Comparison of ENCODE assay signal across 8 cellular contexts in the genomic region with DNA sequence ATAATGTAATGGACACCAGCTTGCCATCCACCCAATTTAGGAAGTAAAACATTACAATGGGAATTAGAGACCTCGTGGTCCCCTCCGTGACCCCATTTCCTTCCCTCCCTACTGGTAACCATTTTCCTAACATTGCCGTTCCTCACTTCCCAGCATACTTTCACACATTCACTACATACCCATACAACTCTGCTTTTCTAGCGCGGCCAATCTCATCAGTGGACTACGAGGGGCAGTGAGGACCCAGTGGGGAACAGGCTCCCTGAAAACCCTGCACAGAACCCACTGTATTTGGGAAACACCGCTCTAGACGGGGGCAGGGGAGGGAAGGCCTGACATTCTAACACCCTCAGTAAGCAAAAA. TPM values are rescaled to one million over a fixed set of nuclear protein-coding genes. Genes with fewer than 3 reads are reported as not detected.
DNase-seq lines count a peak whose midpoint lies in the region; ATAC-seq, FAIRE-seq and TF ChIP-seq lines count a peak whose summit lies in the region.

No MANE protein-coding gene starts in this region.

- POLR2A ChIA-PET in AG04449 (lab: Yijun Ruan, JAX) = no interaction called here

- H3K27me3 ChIP-seq in MM.1S (replicated peaks; ENCODE audit: insufficient read depth, low read length) = no peaks in the 10 kb centered on the region

- H3K36me3 ChIP-seq in MM.1S (replicated peaks; ENCODE audit: insufficient read depth, low read length) = no peaks in the 10 kb centered on the region
- H3K36me3 ChIP-seq in mesodermal cell (ENCODE audit: control insufficient read depth, insufficient read depth, low read length) = peaks cover 12% of the 10 kb centered on the region

- H3K9me2 ChIP-seq in MM.1S (replicated peaks; ENCODE audit: insufficient read depth, low read length) = no peaks in the 10 kb centered on the region

- H3K4me3 ChIP-seq in AG04449 (ENCODE audit: low read depth, low read length) (peak overlapping the region; percentile 73), MM.1S (ENCODE audit: low read length) (peak overlapping the region; percentile 90), choroid plexus epithelial cell (ENCODE audit: low read depth, low read length) (peak overlapping the region; percentile 81), mesodermal cell (ENCODE audit: extremely low read depth, insufficient read depth, low read length, poor library complexity, severe bottlenecking) (peak overlapping the region; percentile 65)

- H3K4me2 ChIP-seq in MM.1S (ENCODE audit: low read depth, low read length) = peak overlapping the region; percentile 98

- peak; percentile 7 for ATAC-seq in GM19023 (IDR thresholded peaks at IDR 0.05; ENCODE audit: unreplicated experiment)
- ATAC-seq in HG02840 (IDR thresholded peaks at IDR 0.05; ENCODE audit: low FRiP score, unreplicated experiment) = no peak
- no peak for ATAC-seq in GM18505 (IDR thresholded peaks at IDR 0.05; ENCODE audit: unreplicated experiment)

- no peak for TF ChIP-seq CTCF in AG04449 (IDR thresholded peaks at IDR 0.05; ENCODE audit: insufficient read depth, low read length, missing control alignments)
- TF ChIP-seq CTCF in MM.1S (IDR thresholded peaks at IDR 0.05; ENCODE audit: low read length) = no peak
- TF ChIP-seq CTCF in choroid plexus epithelial cell (conservative IDR thresholded peaks at IDR 0.05; ENCODE audit: low read depth, low read length) = no peak

- H3F3A ChIP-seq in MM.1S (ENCODE audit: insufficient read depth, low read length) = no peaks in the 10 kb centered on the region

- WGBS in mesodermal cell (ENCODE audit: insufficient coverage in 2 of 2), 2 experiments = 11 to 51% methylated on average over 3 to 5 of the region's 8 CpGs

- peak overlapping the region; percentile 77 for H2AFZ ChIP-seq in MM.1S (ENCODE audit: low read length)

- CTCF ChIA-PET in AG04449 (lab: Yijun Ruan, JAX) = interaction anchor here (1.5 to 2.5 kb wide), 3 partner anchors 29 to 128 kb away, joined by 4 to 8 read pairs (median 5); no protein-coding TSS in a partner anchor

- DNase-seq in AG04449 (ENCODE audit: low read depth, low spot score) (no peak), MM.1S (no peak), choroid plexus epithelial cell (ENCODE audit: low read depth) (no peak), urothelium cell line (ENCODE audit: low spot score) (no peak)

- H4K20me1 ChIP-seq in MM.1S (ENCODE audit: insufficient read depth, low read length) = no peaks in the 10 kb centered on the region

- peak overlapping the region; percentile 62; the same call in 1 of the 2 replicates for H3K27ac ChIP-seq in MM.1S (ENCODE audit: low read length)
- H3K27ac ChIP-seq in mesodermal cell (ENCODE audit: low read depth, low read length, severe bottlenecking) = no peak overlapping the region

- H3K79me2 ChIP-seq in MM.1S (ENCODE audit: low read length) = peaks cover 16% of the 10 kb centered on the region

- peak overlapping the region; percentile 91 for H3K9ac ChIP-seq in MM.1S (ENCODE audit: low read length)

- no peaks in the 10 kb centered on the region for H3K9me3 ChIP-seq in MM.1S (replicated peaks; ENCODE audit: insufficient read depth, low read length)
- H3K9me3 ChIP-seq in mesodermal cell (ENCODE audit: control insufficient read depth, low read length) = peaks cover 4% of the 10 kb centered on the region

- H3K4me1 ChIP-seq in MM.1S (ENCODE audit: low read length) (no peaks in the 10 kb centered on the region), mesodermal cell (ENCODE audit: control insufficient read depth, insufficient read depth, low read length, poor library complexity, severe bottlenecking) (no peaks in the 10 kb centered on the region)

- no peak for FAIRE-seq in urothelium cell line (lab: Jason Lieb, UNC)

- TF ChIP-seq POLR2A in GM18505 (IDR thresholded peaks at IDR 0.05; ENCODE audit: borderline replicate concordance, extremely low read depth, insufficient read depth, insufficient read length) = no peak

RNA-seq across cellular contexts. Expression of a gene that starts 1.1 kb away (rescaled TPM):
- polyA plus RNA-seq in mesodermal cell (2013, experiment 1 of 2) = 20.5 TPM
- 19.1 TPM for polyA plus RNA-seq in mesodermal cell (2013, experiment 2 of 2)

RNA-seq across cellular contexts. Expression of a gene that starts 53.9 kb away (rescaled TPM):
- polyA plus RNA-seq in mesodermal cell (2013, experiment 1 of 2) = 211 TPM
- 205 TPM for polyA plus RNA-seq in mesodermal cell (2013, experiment 2 of 2)
